ENCODE assay signal across 18 cellular contexts in the genomic region with DNA sequence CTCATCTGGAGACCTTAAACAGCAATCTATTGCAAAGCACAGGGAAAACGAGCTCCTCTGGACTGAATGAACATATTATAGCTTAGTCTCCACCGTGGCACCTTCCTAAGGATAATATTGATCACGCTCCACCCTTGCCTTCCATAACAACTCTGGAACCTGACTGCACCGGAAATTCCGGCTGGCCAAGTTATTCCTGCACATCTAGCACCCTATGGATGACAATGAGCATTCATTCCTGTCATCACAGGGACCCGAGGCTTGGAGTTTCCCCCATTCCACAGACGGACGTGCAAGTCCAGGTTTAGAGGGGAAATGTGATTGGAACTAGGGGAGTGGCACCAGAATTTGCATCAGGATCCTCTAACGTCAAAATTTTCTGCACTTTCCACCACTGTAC. TPM values are rescaled to one million over a fixed set of nuclear protein-coding genes. Genes with fewer than 3 reads are reported as not detected.
A peak's percentile ranks its signal among the peaks of the same experiment; 100 is the strongest.
DNase-seq lines count a peak whose midpoint lies in the region; ATAC-seq and TF ChIP-seq lines count a peak whose summit lies in the region.
"Had no signal": no experiment of that assay in that cellular context is flagged by ENCODE, and none has a peak within 500 bp of the region (broad histone marks: within the 10 kb centered on the region; RNA-seq: fewer than 3 reads in every experiment).

No MANE protein-coding gene starts in this region.

- H3K4me3 Mint-ChIP-seq in CD8-positive, alpha-beta T cell, result peak overlapping the region; percentile 40
- no peak overlapping the region for H3K4me3 Mint-ChIP-seq in activated T-helper 17 cell treated with anti-CD3 and anti-CD28 coated beads, Interleukin-2, amount 50 U/mL, for 72 hours
- peak overlapping the region; percentile 2 to 73 (median 50) for H3K4me3 Mint-ChIP-seq in naive thymus-derived CD8-positive, alpha-beta T cell

- H3K4me3 ChIP-seq in BLaER1, result no peak overlapping the region
- no peak overlapping the region for H3K4me3 ChIP-seq in CD8-positive, alpha-beta T cell (ENCODE audit: low read depth, low read length)
- H3K4me3 ChIP-seq: esophagus muscularis mucosa, gastroesophageal sphincter, K562 had no signal

- DNase-seq in CD8-positive, alpha-beta T cell, result no peak
- DNase-seq in naive thymus-derived CD8-positive, alpha-beta T cell, result no peak
- no peak for DNase-seq in activated CD8-positive, alpha-beta memory T cell treated with anti-CD3 and anti-CD28 coated beads, Interleukin-2, amount 50 U/mL, for 4 hours
- DNase-seq in putamen (ENCODE audit: low spot score), result no peak
- DNase-seq: activated CD4-positive, alpha-beta T cell treated with anti-CD3 and anti-CD28 coated beads for 4 hours; mesendoderm; NCI-H187; NCI-H748 treated with DMSO at 0.1 percent for 48 hours; PC-3 had no signal

- H3K27ac Mint-ChIP-seq in CD8-positive, alpha-beta T cell, result peak overlapping the region; percentile 88
- H3K27ac Mint-ChIP-seq in activated T-helper 17 cell treated with anti-CD3 and anti-CD28 coated beads, Interleukin-2, amount 50 U/mL, for 72 hours, result peak overlapping the region; percentile 5
- peak overlapping the region; percentile 77 to 91 (median 84) for H3K27ac Mint-ChIP-seq in naive thymus-derived CD8-positive, alpha-beta T cell

- ATAC-seq in CD8-positive, alpha-beta T cell, result no peak
- no peak for ATAC-seq in activated T-helper 17 cell treated with anti-CD3 and anti-CD28 coated beads, Interleukin-2, amount 50 U/mL, for 72 hours (replicated peaks)
- ATAC-seq in naive thymus-derived CD8-positive, alpha-beta T cell, result no peak
- ATAC-seq in HG02981 (IDR thresholded peaks at IDR 0.05; ENCODE audit: unreplicated experiment), result no peak
- ATAC-seq: gastroesophageal sphincter, K562, PC-3 had no signal

- no peaks in the 10 kb centered on the region for H3K27me3 Mint-ChIP-seq in CD8-positive, alpha-beta T cell (ENCODE audit: low read depth)
- H3K27me3 Mint-ChIP-seq in activated T-helper 17 cell treated with anti-CD3 and anti-CD28 coated beads, Interleukin-2, amount 50 U/mL, for 72 hours, result no peaks in the 10 kb centered on the region
- H3K27me3 Mint-ChIP-seq in naive thymus-derived CD8-positive, alpha-beta T cell, result no peaks in the 10 kb centered on the region

- H3K36me3 Mint-ChIP-seq in CD8-positive, alpha-beta T cell, result peaks cover 57% of the 10 kb centered on the region
- peaks cover 53% of the 10 kb centered on the region for H3K36me3 Mint-ChIP-seq in activated T-helper 17 cell treated with anti-CD3 and anti-CD28 coated beads, Interleukin-2, amount 50 U/mL, for 72 hours (ENCODE audit: low read depth)
- peaks cover 0 to 62% (median 11%) of the 10 kb centered on the region in 3 donors for H3K36me3 Mint-ChIP-seq in naive thymus-derived CD8-positive, alpha-beta T cell

- intact Hi-C loops in CD8-positive, alpha-beta T cell (cut with DNase I, micrococcal nuclease), result loop anchor here in 1 of 2 experiments (2.0 kb wide), 1 partner anchor 30 kb away; no protein-coding TSS in a partner anchor

- H3K9me3 Mint-ChIP-seq in CD8-positive, alpha-beta T cell, result no peaks in the 10 kb centered on the region
- H3K9me3 Mint-ChIP-seq in activated T-helper 17 cell treated with anti-CD3 and anti-CD28 coated beads, Interleukin-2, amount 50 U/mL, for 72 hours, result no peaks in the 10 kb centered on the region
- no peaks in the 10 kb centered on the region for H3K9me3 Mint-ChIP-seq in naive thymus-derived CD8-positive, alpha-beta T cell

- H3K9me3 ChIP-seq in BLaER1, result no peaks in the 10 kb centered on the region
- H3K9me3 ChIP-seq in CD8-positive, alpha-beta T cell (ENCODE audit: low read length), result no peaks in the 10 kb centered on the region
- H3K9me3 ChIP-seq: esophagus muscularis mucosa, gastroesophageal sphincter had no signal

- peak overlapping the region; percentile 22; the same call in 1 of the 2 replicates for H3K27ac ChIP-seq in BLaER1
- H3K27ac ChIP-seq in CD8-positive, alpha-beta T cell (ENCODE audit: low read depth, low read length), result no peak overlapping the region
- H3K27ac ChIP-seq: esophagus muscularis mucosa, gastroesophageal sphincter had no signal

- H3K4me2 ChIP-seq in BLaER1, result peak overlapping the region; percentile 35

- POLR2A ChIA-PET in CD8-positive, alpha-beta T cell (lab: Charles Lee), result interaction anchor here (1.2 to 2.4 kb wide), 2 partner anchors 14 to 17 kb away, joined by 3 to 7 read pairs; no protein-coding TSS in a partner anchor
- POLR2A ChIA-PET in naive thymus-derived CD8-positive, alpha-beta T cell (lab: Charles Lee), result interaction anchor here (0.7 to 9.7 kb wide), 5 partner anchors 14 to 1176 kb away, joined by 3 to 93 read pairs (median 6); a partner anchor contains a TSS

- no peak overlapping the region for H3K9ac ChIP-seq in BLaER1

- CTCF ChIA-PET in CD8-positive, alpha-beta T cell (lab: Charles Lee), result interaction anchor here (1.3 to 1.7 kb wide), 2 partner anchors 26 to 28 kb away, joined by 4 to 5 read pairs; no protein-coding TSS in a partner anchor

- H4K20me1 ChIP-seq in BLaER1, result peaks cover 94% of the 10 kb centered on the region

- H3K36me3 ChIP-seq in BLaER1, result peaks cover 66% of the 10 kb centered on the region
- peaks cover 24% of the 10 kb centered on the region for H3K36me3 ChIP-seq in CD8-positive, alpha-beta T cell (ENCODE audit: insufficient read depth, low read length)

- H3K4me1 ChIP-seq in BLaER1, result peaks cover 96% of the 10 kb centered on the region
- H3K4me1 ChIP-seq in CD8-positive, alpha-beta T cell (ENCODE audit: insufficient read depth, low read length), result peaks cover 65% of the 10 kb centered on the region

- no peaks in the 10 kb centered on the region for H3K27me3 ChIP-seq in BLaER1
- no peaks in the 10 kb centered on the region for H3K27me3 ChIP-seq in CD8-positive, alpha-beta T cell (ENCODE audit: insufficient read depth, low read length)
- H3K27me3 ChIP-seq: esophagus muscularis mucosa, gastroesophageal sphincter had no signal

- peaks cover 74% of the 10 kb centered on the region for H3K4me1 Mint-ChIP-seq in CD8-positive, alpha-beta T cell (ENCODE audit: low read depth)
- peaks cover 33% of the 10 kb centered on the region for H3K4me1 Mint-ChIP-seq in activated T-helper 17 cell treated with anti-CD3 and anti-CD28 coated beads, Interleukin-2, amount 50 U/mL, for 72 hours
- peaks cover 41 to 85% (median 80%) of the 10 kb centered on the region in 4 donors for H3K4me1 Mint-ChIP-seq in naive thymus-derived CD8-positive, alpha-beta T cell

- no peak for TF ChIP-seq CTCF in CD8-positive, alpha-beta T cell (IDR thresholded peaks at IDR 0.05)

RNA-seq across cellular contexts. Expression of a gene that starts 27.5 kb away (rescaled TPM):
- 100 to 1,000 TPM; 172 to 182 TPM for total RNA-seq in CD8-positive, alpha-beta T cell
- total RNA-seq in activated T-helper 17 cell treated with anti-CD3 and anti-CD28 coated beads, Interleukin-2, amount 50 U/mL, for 72 hours, result 100 to 1,000 TPM; 140 to 158 TPM
- total RNA-seq in naive thymus-derived CD8-positive, alpha-beta T cell, result 100 to 1,000 TPM; 351 to 360 TPM
- 100 to 1,000 TPM in 1 of 3 donors, 10 to 100 TPM in 2; 44.6 to 128 (median 62.1) TPM for polyA plus RNA-seq in naive thymus-derived CD8-positive, alpha-beta T cell

RNA-seq across cellular contexts. Expression of a gene that starts 33.5 kb away (rescaled TPM):
- not detected for total RNA-seq in CD8-positive, alpha-beta T cell
- total RNA-seq in activated T-helper 17 cell treated with anti-CD3 and anti-CD28 coated beads, Interleukin-2, amount 50 U/mL, for 72 hours, result not detected
- not detected for total RNA-seq in naive thymus-derived CD8-positive, alpha-beta T cell
- polyA plus RNA-seq in naive thymus-derived CD8-positive, alpha-beta T cell, result not detected
- total RNA-seq: esophagus muscularis mucosa, gastroesophageal sphincter, K562, PC-3, renal cortical epithelial cell, SK-MEL-5, temporal lobe had no signal
- polyA plus RNA-seq: K562 had no signal

Comparison
In these comparisons a context has a peak if more than half of its experiments do, and no peak if none do; other contexts are left out.
1. H3K27ac Mint-ChIP-seq: peak in every context shown above with its lines; median percentile 88 in CD8-positive, alpha-beta T cell; 84 in naive thymus-derived CD8-positive, alpha-beta T cell; 5 in activated T-helper 17 cell treated with anti-CD3 and anti-CD28 coated beads, Interleukin-2, amount 50 U/mL, for 72 hours.